Comparison of ENCODE assay signal across 21 cellular contexts in genomic region chr1:83741751-83742150, GRCh38.
DNase-seq lines count a peak whose midpoint lies in the region; ATAC-seq and TF ChIP-seq lines count a peak whose summit lies in the region.
"Had no signal": no experiment of that assay in that cellular context is flagged by ENCODE, and none has a peak within 500 bp of the region (broad histone marks: within the 10 kb centered on the region; RNA-seq: fewer than 3 reads in every experiment).

No MANE protein-coding gene starts in this region.

- no peak for DNase-seq in endodermal cell
- no peak for DNase-seq in neural progenitor cell (ENCODE audit: low spot score)
- no peak for DNase-seq in activated CD4-positive, alpha-beta memory T cell treated with anti-CD3 and anti-CD28 coated beads, Interleukin-2, amount 10 ng/mL, durations not matched to agents 7 days and 5 days
- DNase-seq in testis: no peak
- no peak for DNase-seq in coronary artery (ENCODE audit: low spot score)
- DNase-seq: CD4-positive, alpha-beta T cell; GOT3; NCI-H1048; NCI-H1436 treated with DMSO at 0.1 percent for 48 hours; NCI-H2029; NCI-H2171; NCI-H446 treated with DMSO at 0.1 percent for 48 hours; NCI-H69; NK-92 treated with Interleukin-12 subunit alpha and Interleukin-12 subunit beta, amount 100 ng/mL, for 24 hours; PC-9 had no signal

- no peak for ATAC-seq in GM21717 (IDR thresholded peaks at IDR 0.05; ENCODE audit: unreplicated experiment)

- no peaks in the 10 kb centered on the region for H3K27me3 ChIP-seq in HUES48 (ENCODE audit: control insufficient read depth, insufficient read depth, low read length)
- H3K27me3 ChIP-seq in OCI-LY3 (ENCODE audit: low read depth, low read length): no peaks in the 10 kb centered on the region
- no peaks in the 10 kb centered on the region for H3K27me3 ChIP-seq in endodermal cell (ENCODE audit: control insufficient read depth, insufficient read depth, low read length, poor library complexity, severe bottlenecking)
- H3K27me3 ChIP-seq in neural progenitor cell: no peaks in the 10 kb centered on the region
- no peaks in the 10 kb centered on the region for H3K27me3 ChIP-seq in testis

- peaks cover 1% of the 10 kb centered on the region for H3K27me3 Mint-ChIP-seq in endodermal cell (ENCODE audit: insufficient read depth)
- peaks cover 4% of the 10 kb centered on the region for H3K27me3 Mint-ChIP-seq in neural progenitor cell (ENCODE audit: insufficient read depth, low read depth)
- H3K27me3 Mint-ChIP-seq in activated CD4-positive, alpha-beta memory T cell treated with anti-CD3 and anti-CD28 coated beads, Interleukin-2, amount 10 ng/mL, durations not matched to agents 7 days and 5 days: no peaks in the 10 kb centered on the region
- H3K27me3 Mint-ChIP-seq: CD4-positive, alpha-beta T cell had no signal

- H3K4me2 ChIP-seq in OCI-LY3 (ENCODE audit: low read length) (peak overlapping the region; percentile 18; the same call in 1 of the 2 replicates), neural progenitor cell (peak overlapping the region; percentile 69)
- H3K4me2 ChIP-seq: KMS-11, PC-9 had no signal

- TF ChIP-seq CTCF in OCI-LY3 (IDR thresholded peaks at IDR 0.05; ENCODE audit: low read depth, low read length) (no peak), endodermal cell (conservative IDR thresholded peaks at IDR 0.05) (no peak), neural progenitor cell (IDR thresholded peaks at IDR 0.05) (no peak), testis (IDR thresholded peaks at IDR 0.05) (no peak), coronary artery (IDR thresholded peaks at IDR 0.05) (no peak)

- H4K20me1 ChIP-seq in OCI-LY3 (ENCODE audit: insufficient read depth, low read length) (no peaks in the 10 kb centered on the region), neural progenitor cell (ENCODE audit: low read depth) (no peaks in the 10 kb centered on the region)

- H3K36me3 Mint-ChIP-seq in endodermal cell (ENCODE audit: low read depth) (no peaks in the 10 kb centered on the region), neural progenitor cell (no peaks in the 10 kb centered on the region)
- H3K36me3 Mint-ChIP-seq in activated CD4-positive, alpha-beta memory T cell treated with anti-CD3 and anti-CD28 coated beads, Interleukin-2, amount 10 ng/mL, durations not matched to agents 7 days and 5 days (ENCODE audit: low read depth): no peaks in the 10 kb centered on the region

- CTCF ChIA-PET in activated CD4-positive, alpha-beta memory T cell treated with anti-CD3 and anti-CD28 coated beads, Interleukin-2, amount 10 ng/mL, durations not matched to agents 7 days and 5 days (lab: Charles Lee): no interaction called here

- H3K4me3 ChIP-seq in HUES48 (ENCODE audit: low read depth, low read length) (no peak overlapping the region), OCI-LY3 (ENCODE audit: low read length) (no peak overlapping the region), endodermal cell (ENCODE audit: low read length) (peak overlapping the region; percentile 48), neural progenitor cell (peak overlapping the region; percentile 3), testis (no peak overlapping the region), coronary artery (no peak overlapping the region)
- H3K4me3 ChIP-seq: PC-9 had no signal

- no peak overlapping the region for H3K9ac ChIP-seq in HUES48 (ENCODE audit: low read depth, low read length)
- no peak overlapping the region for H3K9ac ChIP-seq in OCI-LY3 (ENCODE audit: low read length)
- H3K9ac ChIP-seq in endodermal cell (ENCODE audit: extremely low read depth, low read length, poor library complexity, severe bottlenecking): no peak overlapping the region
- H3K9ac ChIP-seq in neural progenitor cell: no peak overlapping the region
- H3K9ac ChIP-seq: KMS-11 had no signal

- no peak for TF ChIP-seq POLR2A in testis (IDR thresholded peaks at IDR 0.05)

- H3K36me3 ChIP-seq in HUES48 (ENCODE audit: control insufficient read depth, insufficient read depth, low read length) (no peaks in the 10 kb centered on the region), OCI-LY3 (replicated peaks; ENCODE audit: low read depth, low read length) (no peaks in the 10 kb centered on the region), endodermal cell (ENCODE audit: control insufficient read depth, insufficient read depth, low read length) (no peaks in the 10 kb centered on the region), neural progenitor cell (no peaks in the 10 kb centered on the region), testis (ENCODE audit: low read depth, missing control alignments) (no peaks in the 10 kb centered on the region)

- H3K9me3 Mint-ChIP-seq in endodermal cell (no peaks in the 10 kb centered on the region), neural progenitor cell (peaks cover 3% of the 10 kb centered on the region)
- H3K9me3 Mint-ChIP-seq in activated CD4-positive, alpha-beta memory T cell treated with anti-CD3 and anti-CD28 coated beads, Interleukin-2, amount 10 ng/mL, durations not matched to agents 7 days and 5 days: no peaks in the 10 kb centered on the region
- H3K9me3 Mint-ChIP-seq: CD4-positive, alpha-beta T cell had no signal

- H3K4me3 Mint-ChIP-seq in endodermal cell (no peak overlapping the region), neural progenitor cell (peak overlapping the region; percentile 4)
- no peak overlapping the region for H3K4me3 Mint-ChIP-seq in activated CD4-positive, alpha-beta memory T cell treated with anti-CD3 and anti-CD28 coated beads, Interleukin-2, amount 10 ng/mL, durations not matched to agents 7 days and 5 days
- H3K4me3 Mint-ChIP-seq: CD4-positive, alpha-beta T cell had no signal

- intact Hi-C loops in testis (cut with DNase I; ENCODE audit: low total_unique reads): no loop called here

- no peaks in the 10 kb centered on the region for H3K79me2 ChIP-seq in OCI-LY3 (ENCODE audit: low read length)
- no peaks in the 10 kb centered on the region for H3K79me2 ChIP-seq in neural progenitor cell (ENCODE audit: low read depth)

- no peaks in the 10 kb centered on the region for H3K9me3 ChIP-seq in HUES48 (ENCODE audit: control insufficient read depth, insufficient read depth, low read length)
- no peaks in the 10 kb centered on the region for H3K9me3 ChIP-seq in OCI-LY3 (ENCODE audit: insufficient read depth, low read length)
- H3K9me3 ChIP-seq in endodermal cell (ENCODE audit: control insufficient read depth, low read length): no peaks in the 10 kb centered on the region
- H3K9me3 ChIP-seq in neural progenitor cell (ENCODE audit: low read depth): no peaks in the 10 kb centered on the region
- H3K9me3 ChIP-seq in testis: no peaks in the 10 kb centered on the region
- H3K9me3 ChIP-seq: Caco-2 had no signal

- peaks cover 41% of the 10 kb centered on the region for H3K4me1 Mint-ChIP-seq in endodermal cell
- peaks cover 58% of the 10 kb centered on the region for H3K4me1 Mint-ChIP-seq in neural progenitor cell
- H3K4me1 Mint-ChIP-seq in activated CD4-positive, alpha-beta memory T cell treated with anti-CD3 and anti-CD28 coated beads, Interleukin-2, amount 10 ng/mL, durations not matched to agents 7 days and 5 days: no peaks in the 10 kb centered on the region

- H3F3A ChIP-seq in neural progenitor cell (ENCODE audit: low read depth): peaks cover 33% of the 10 kb centered on the region

- POLR2A ChIA-PET in activated CD4-positive, alpha-beta memory T cell treated with anti-CD3 and anti-CD28 coated beads, Interleukin-2, amount 10 ng/mL, durations not matched to agents 7 days and 5 days (lab: Charles Lee): no interaction called here

- peak overlapping the region; percentile 43 for H3K27ac ChIP-seq in HUES48 (ENCODE audit: low read depth, low read length)
- H3K27ac ChIP-seq in OCI-LY3 (ENCODE audit: low read length): no peak overlapping the region
- H3K27ac ChIP-seq in endodermal cell (ENCODE audit: low read depth, low read length): peak overlapping the region; percentile 59
- H3K27ac ChIP-seq in neural progenitor cell: peak overlapping the region; percentile 50
- H3K27ac ChIP-seq in testis: no peak overlapping the region
- H3K27ac ChIP-seq in coronary artery: no peak overlapping the region
- H3K27ac ChIP-seq: KMS-11, PC-9, RWPE1 had no signal

- H2AFZ ChIP-seq in OCI-LY3 (ENCODE audit: low read depth, low read length) (no peak overlapping the region), neural progenitor cell (replicated peaks) (no peak overlapping the region)
- H2AFZ ChIP-seq: PC-9 had no signal

- H3K4me1 ChIP-seq in HUES48 (ENCODE audit: control insufficient read depth, insufficient read depth, low read length) (peaks cover 11% of the 10 kb centered on the region), OCI-LY3 (ENCODE audit: low read length) (peaks cover 46% of the 10 kb centered on the region), endodermal cell (ENCODE audit: control insufficient read depth, insufficient read depth, low read length) (peaks cover 17% of the 10 kb centered on the region), neural progenitor cell (peaks cover 63% of the 10 kb centered on the region), testis (no peaks in the 10 kb centered on the region)

- H3K27ac Mint-ChIP-seq in endodermal cell (no peak overlapping the region), neural progenitor cell (peak overlapping the region; percentile 88)
- H3K27ac Mint-ChIP-seq in activated CD4-positive, alpha-beta memory T cell treated with anti-CD3 and anti-CD28 coated beads, Interleukin-2, amount 10 ng/mL, durations not matched to agents 7 days and 5 days: no peak overlapping the region
- H3K27ac Mint-ChIP-seq: CD4-positive, alpha-beta T cell had no signal

Comparison
In these comparisons a context has a peak if more than half of its experiments do, and no peak if none do; other contexts are left out.
1. H3K27ac ChIP-seq: peak in HUES48 (single experiment), endodermal cell (single experiment) and neural progenitor cell (single experiment); none in OCI-LY3 (single experiment), testis (0 of 2) and coronary artery (0 of 2).
2. H3K4me3 ChIP-seq: peak in endodermal cell (single experiment) and neural progenitor cell (single experiment); none in HUES48 (single experiment), OCI-LY3 (single experiment), testis (0 of 2) and coronary artery (single experiment).